In genomic region chr11:76919887-76920746, GRCh38 we compare ENCODE assay signal across 8 cellular contexts. TPM values are rescaled to one million over a fixed set of nuclear protein-coding genes. Genes with fewer than 3 reads are reported as not detected.
DNase-seq lines count a peak whose midpoint lies in the region; ATAC-seq lines count a peak whose summit lies in the region.

No MANE protein-coding gene starts in this region.

- peak overlapping the region; percentile 54 for H3K4me3 ChIP-seq in rectal smooth muscle tissue (ENCODE audit: low read length)

- H3K4me1 ChIP-seq in rectal smooth muscle tissue (ENCODE audit: control insufficient read depth, insufficient read depth, low read length), result peaks cover 3% of the 10 kb centered on the region

- no peak overlapping the region for H3K27ac ChIP-seq in rectal smooth muscle tissue (ENCODE audit: low read depth, low read length)

- DNase-seq in DMS 273 treated with DMSO at 0.1 percent for 48 hours (lab: John Stamatoyannopoulos, UW) (peak; percentile 51), HCEC 1CT (peak; percentile 79), NCI-H187 treated with DMSO at 0.1 percent for 48 hours (lab: John Stamatoyannopoulos, UW) (peak; percentile 52), T-helper 2 cell (peak in 4 of 5 experiments; percentile 1 to 81 (median 41)), anterior cingulate cortex (lab: John Stamatoyannopoulos, UW) (peak in 54 of 58 donors; percentile 3 to 85 (median 46)), left ventricle myocardium superior (peak; percentile 80)

- ATAC-seq in left ventricle myocardium superior (peak; percentile 97), HG02588 (IDR thresholded peaks at IDR 0.05; ENCODE audit: unreplicated experiment) (no peak)

- no peaks in the 10 kb centered on the region for H3K36me3 ChIP-seq in rectal smooth muscle tissue (ENCODE audit: control insufficient read depth, insufficient read depth, low read length)

- H3K9ac ChIP-seq in rectal smooth muscle tissue (ENCODE audit: low read length), result peak overlapping the region; percentile 56

- H3K27me3 ChIP-seq in rectal smooth muscle tissue (ENCODE audit: control insufficient read depth, insufficient read depth, low read length), result no peaks in the 10 kb centered on the region

- intact Hi-C loops in left ventricle myocardium superior (cut with micrococcal nuclease), result loop anchor here (2.0 to 5.0 kb wide), 2 partner anchors 109 to 188 kb away; no protein-coding TSS in a partner anchor

RNA-seq across cellular contexts. Expression of gene ACER3, which starts 59.4 kb away (rescaled TPM):
- 9.4 TPM for total RNA-seq in left ventricle myocardium superior
